12 cellular contexts compared by ENCODE assay signal in the genomic region with DNA sequence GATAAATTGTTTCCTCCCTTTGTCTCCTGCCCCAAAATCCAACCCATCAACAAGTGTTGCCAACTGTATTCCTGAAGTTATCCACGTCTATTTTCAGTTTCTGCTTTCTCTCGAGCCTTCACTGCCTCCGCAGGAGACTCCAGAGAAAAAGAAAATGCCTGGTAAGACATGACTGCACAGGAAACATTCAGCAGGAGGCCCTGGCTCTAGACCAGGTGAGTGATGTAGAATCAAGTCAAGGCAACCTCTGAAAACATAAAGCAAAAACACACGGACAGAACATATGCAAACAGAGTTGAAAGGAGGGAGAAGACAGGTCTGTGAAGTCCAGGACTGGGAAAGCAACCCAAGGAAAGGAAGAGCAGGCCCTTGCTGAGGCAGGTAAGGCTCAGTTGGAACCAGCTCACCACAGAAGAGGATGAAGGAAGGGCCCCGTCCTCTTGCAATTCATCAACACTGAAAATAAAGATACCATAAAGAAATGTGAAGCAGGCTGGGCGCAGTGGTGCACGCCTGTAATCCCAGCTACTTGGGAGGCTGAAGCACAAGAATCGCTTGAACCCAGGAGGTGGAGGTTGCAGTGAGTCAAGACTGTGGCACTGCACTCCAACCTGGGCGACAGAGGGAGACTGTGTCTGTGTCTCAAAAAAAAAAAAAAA. TPM values are rescaled to one million over a fixed set of nuclear protein-coding genes. Genes with fewer than 3 reads are reported as not detected.
DNase-seq lines count a peak whose midpoint lies in the region; ATAC-seq and TF ChIP-seq lines count a peak whose summit lies in the region.
"Had no signal": no experiment of that assay in that cellular context is flagged by ENCODE, and none has a peak within 500 bp of the region (broad histone marks: within the 10 kb centered on the region; RNA-seq: fewer than 3 reads in every experiment).

No MANE protein-coding gene starts in this region.

- H3K9me3 Mint-ChIP-seq in Caco-2 (ENCODE audit: unreplicated experiment) = no peaks in the 10 kb centered on the region
- H3K9me3 Mint-ChIP-seq in activated T-cell treated with anti-CD3 and anti-CD28 coated beads, Interleukin-2, amount 50 U/mL, for 72 hours = no peaks in the 10 kb centered on the region

- no peaks in the 10 kb centered on the region for H3K4me1 ChIP-seq in Caco-2
- peaks cover 0 to 33% (median 14%) of the 10 kb centered on the region in 3 donors for H3K4me1 ChIP-seq in esophagus squamous epithelium

- peak; percentile 24 to 50 for ATAC-seq in activated T-cell treated with anti-CD3 and anti-CD28 coated beads, Interleukin-2, amount 50 U/mL, for 72 hours (replicated peaks in 1 of 2)
- no peak for ATAC-seq in omental fat pad (ENCODE audit: low FRiP score)
- ATAC-seq in GM18868 (IDR thresholded peaks at IDR 0.05; ENCODE audit: unreplicated experiment) = no peak

- WGBS in esophagus squamous epithelium, 2 donors = 20 to 27% methylated on average over 9 of the region's 9 CpGs
- WGBS in lower leg skin, 2 donors = 40 to 42% methylated on average over 9 of the region's 9 CpGs

- H3K27me3 Mint-ChIP-seq in Caco-2 (ENCODE audit: insufficient read depth, unreplicated experiment) = no peaks in the 10 kb centered on the region
- no peaks in the 10 kb centered on the region for H3K27me3 Mint-ChIP-seq in activated T-cell treated with anti-CD3 and anti-CD28 coated beads, Interleukin-2, amount 50 U/mL, for 72 hours (ENCODE audit: low read depth)
- H3K27me3 Mint-ChIP-seq: progenitor cell of endocrine pancreas had no signal

- CTCF ChIA-PET in AG04450 (lab: Charles Lee) (interaction anchor here (0.6 to 1.5 kb wide), 2 partner anchors 9 to 23 kb away, joined by 4 read pairs; partner anchors contain the start of genes NOL9 and TAS1R1), Caco-2 (lab: Charles Lee) (no interaction called here)

- intact Hi-C loops in Caco-2 (cut with micrococcal nuclease; ENCODE audit: unreplicated experiment) (no loop called here), esophagus squamous epithelium (cut with DNase I) (no loop called here), lower leg skin (cut with DNase I; ENCODE audit: low total_unique reads) (no loop called here)

- no peak for TF ChIP-seq POLR2A in esophagus squamous epithelium (IDR thresholded peaks at IDR 0.05)
- TF ChIP-seq POLR2A in lower leg skin (IDR thresholded peaks at IDR 0.05) = no peak

- POLR2A ChIA-PET in AG04450 (lab: Yijun Ruan, JAX) (no interaction called here), Caco-2 (lab: Charles Lee) (no interaction called here)

- no peak overlapping the region for H3K4me3 Mint-ChIP-seq in Caco-2 (ENCODE audit: unreplicated experiment)
- H3K4me3 Mint-ChIP-seq in activated T-cell treated with anti-CD3 and anti-CD28 coated beads, Interleukin-2, amount 50 U/mL, for 72 hours = peak overlapping the region; percentile 17 to 25

- H3K27me3 ChIP-seq in AG04450 (ENCODE audit: control insufficient read depth, insufficient read depth, low read length) (no peaks in the 10 kb centered on the region), Caco-2 (replicated peaks; ENCODE audit: control insufficient read depth, insufficient read depth, low read length) (no peaks in the 10 kb centered on the region), esophagus squamous epithelium (no peaks in the 10 kb centered on the region)

- DNase-seq in AG04450 (ENCODE audit: low read depth, low spot score) (no peak), Caco-2 (no peak), esophagus squamous epithelium (lab: John Stamatoyannopoulos, UW) (no peak), omental fat pad (ENCODE audit: low spot score) (no peak), DMS114 treated with DMSO at 0.1 percent for 48 hours (lab: John Stamatoyannopoulos, UW; ENCODE audit: unreplicated experiment) (no peak), lower leg skin (ENCODE audit: low spot score in 2 of 2) (no peak)
- DNase-seq in activated T-cell treated with anti-CD3 and anti-CD28 coated beads, Interleukin-2, amount 50 U/mL, for 72 hours = no peak
- DNase-seq: Calu3, NCI-H2081 treated with DMSO at 0.1 percent for 48 hours had no signal

- H3K4me3 ChIP-seq in AG04450 (ENCODE audit: low read depth, low read length) (no peak overlapping the region), Caco-2 (ENCODE audit: low read depth, low read length) (no peak overlapping the region), esophagus squamous epithelium (no peak overlapping the region), lower leg skin (ENCODE audit: low read depth, poor library complexity, severe bottlenecking) (no peak overlapping the region)

- H3K9me3 ChIP-seq in AG04450 (ENCODE audit: control insufficient read depth, insufficient read depth, low read length) = no peaks in the 10 kb centered on the region
- no peaks in the 10 kb centered on the region for H3K9me3 ChIP-seq in Caco-2
- no peaks in the 10 kb centered on the region for H3K9me3 ChIP-seq in esophagus squamous epithelium

- H3K36me3 Mint-ChIP-seq in Caco-2 (ENCODE audit: insufficient read depth, unreplicated experiment) = peaks cover 60% of the 10 kb centered on the region
- peaks cover 5 to 30% of the 10 kb centered on the region in 2 donors for H3K36me3 Mint-ChIP-seq in activated T-cell treated with anti-CD3 and anti-CD28 coated beads, Interleukin-2, amount 50 U/mL, for 72 hours (ENCODE audit: insufficient read depth in 2 of 2)

- no peaks in the 10 kb centered on the region for H3K4me1 Mint-ChIP-seq in Caco-2 (ENCODE audit: low read depth, unreplicated experiment)
- peaks cover 32% of the 10 kb centered on the region for H3K4me1 Mint-ChIP-seq in activated T-cell treated with anti-CD3 and anti-CD28 coated beads, Interleukin-2, amount 50 U/mL, for 72 hours (ENCODE audit: low read depth)

- BruUV-seq in Caco-2 (replicated peaks; lab: Mats Ljungman, UMichigan) = TSS peak; percentile 7

- no peaks in the 10 kb centered on the region; the same call in none of the 2 replicates for H3K36me3 ChIP-seq in Caco-2 (ENCODE audit: control insufficient read depth, insufficient read depth, low read length)
- peaks cover 5 to 100% (median 41%) of the 10 kb centered on the region in 3 donors for H3K36me3 ChIP-seq in esophagus squamous epithelium

- H3K27ac ChIP-seq in AG04450 (ENCODE audit: low read depth, low read length) (peak overlapping the region; percentile 11), esophagus squamous epithelium (peak overlapping the region in 3 of 4 donors; percentile 41 to 59 (median 59))

- H3K27ac Mint-ChIP-seq in Caco-2 (ENCODE audit: unreplicated experiment) = no peak overlapping the region
- H3K27ac Mint-ChIP-seq in activated T-cell treated with anti-CD3 and anti-CD28 coated beads, Interleukin-2, amount 50 U/mL, for 72 hours = peak overlapping the region; percentile 82
- H3K27ac Mint-ChIP-seq: progenitor cell of endocrine pancreas had no signal

- TF ChIP-seq CTCF in AG04450 (IDR thresholded peaks at IDR 0.05; ENCODE audit: low read depth, low read length) = no peak
- TF ChIP-seq CTCF in Caco-2 (IDR thresholded peaks at IDR 0.05; ENCODE audit: insufficient read depth in 1 of 2, low read depth in 1 of 2, low read length in 1 of 2, severe bottlenecking in 1 of 2, unreplicated experiment in 1 of 2) = no peak
- no peak for TF ChIP-seq CTCF in esophagus squamous epithelium (IDR thresholded peaks at IDR 0.05)
- no peak for TF ChIP-seq CTCF in omental fat pad (IDR thresholded peaks at IDR 0.05)
- TF ChIP-seq CTCF in lower leg skin (IDR thresholded peaks at IDR 0.05) = no peak

RNA-seq across cellular contexts. Expression of gene NOL9, which starts 8.9 kb away (rescaled TPM):
- 17.9 and 23.6 TPM in 2 replicates for polyA plus RNA-seq in AG04450 (2011; rRNA removed)
- 23.0 and 31.2 TPM in 2 replicates for polyA minus RNA-seq in AG04450 (2011; rRNA and poly(A)+ RNA removed)
- 33.6 and 37.3 TPM in 2 replicates for total RNA-seq in Caco-2 (2022)
- 10 to 100 TPM; 35.8 to 42.3 TPM for total RNA-seq in activated T-cell treated with anti-CD3 and anti-CD28 coated beads, Interleukin-2, amount 50 U/mL, for 72 hours
- 10 to 100 TPM; 13.0 to 36.4 (median 22.3) TPM for total RNA-seq in esophagus squamous epithelium
- total RNA-seq in omental fat pad = 10 to 100 TPM; 18.2 to 45.2 (median 24.7) TPM
- 10 to 100 TPM; 13.1 to 35.9 (median 23.3) TPM for total RNA-seq in lower leg skin

RNA-seq across cellular contexts. Expression of gene TAS1R1, which starts 9.7 kb away (rescaled TPM):
- polyA plus RNA-seq in AG04450 (2011; rRNA removed) = 0.05 TPM in 2 replicates
- polyA minus RNA-seq in AG04450 (2011; rRNA and poly(A)+ RNA removed) = not detected in 2 replicates
- not detected in 2 replicates for total RNA-seq in Caco-2 (2022)
- total RNA-seq in activated T-cell treated with anti-CD3 and anti-CD28 coated beads, Interleukin-2, amount 50 U/mL, for 72 hours = not detected
- total RNA-seq in esophagus squamous epithelium = not detected
- under 1 TPM in 1 of 4 donors, not detected in 3; 0.19 TPM for total RNA-seq in omental fat pad
- total RNA-seq in lower leg skin = under 1 TPM in 2 of 4 donors, not detected in 2; 0.27 to 0.39 TPM
- total RNA-seq: Calu3, dermis microvascular lymphatic vessel endothelial cell, progenitor cell of endocrine pancreas had no signal

RNA-seq across cellular contexts. Expression of gene ZBTB48, which starts 34.4 kb away (rescaled TPM):
- 7.5 and 8.8 TPM in 2 replicates for polyA plus RNA-seq in AG04450 (2011; rRNA removed)
- polyA minus RNA-seq in AG04450 (2011; rRNA and poly(A)+ RNA removed) = 16.8 and 26.3 TPM in 2 replicates
- total RNA-seq in Caco-2 (2022) = 22.5 and 24.8 TPM in 2 replicates
- 10 to 100 TPM; 39.2 to 50.6 TPM for total RNA-seq in activated T-cell treated with anti-CD3 and anti-CD28 coated beads, Interleukin-2, amount 50 U/mL, for 72 hours
- total RNA-seq in esophagus squamous epithelium = 10 to 100 TPM in 3 of 4 donors, 1 to 10 TPM in 1; 7.2 to 26.0 (median 16.0) TPM
- total RNA-seq in omental fat pad = 10 to 100 TPM in 3 of 4 donors, 1 to 10 TPM in 1; 9.9 to 19.2 (median 13.4) TPM
- total RNA-seq in lower leg skin = 10 to 100 TPM; 31.6 to 40.4 (median 34.8) TPM

RNA-seq across cellular contexts. Expression of gene PLEKHG5, which starts 53.9 kb away (rescaled TPM):
- 4.2 and 5.4 TPM in 2 replicates for polyA plus RNA-seq in AG04450 (2011; rRNA removed)
- 4.5 and 5.0 TPM in 2 replicates for polyA minus RNA-seq in AG04450 (2011; rRNA and poly(A)+ RNA removed)
- total RNA-seq in Caco-2 (2022) (11.6 and 12.2 TPM in 2 replicates), esophagus squamous epithelium (10 to 100 TPM; 24.3 to 37.8 (median 32.6) TPM), omental fat pad (10 to 100 TPM in 1 of 4 donors, 1 to 10 TPM in 3; 6.6 to 24.6 (median 7.9) TPM), lower leg skin (100 to 1,000 TPM in 2 of 4 donors, 10 to 100 TPM in 2; 72.5 to 170 (median 99.8) TPM)
- total RNA-seq in activated T-cell treated with anti-CD3 and anti-CD28 coated beads, Interleukin-2, amount 50 U/mL, for 72 hours = 1 to 10 TPM; 2.6 to 3.2 TPM

RNA-seq across cellular contexts. Expression of gene KLHL21, which starts 57.3 kb away (rescaled TPM):
- polyA plus RNA-seq in AG04450 (2011; rRNA removed) = 11.7 and 12.8 TPM in 2 replicates
- 15.6 and 16.0 TPM in 2 replicates for polyA minus RNA-seq in AG04450 (2011; rRNA and poly(A)+ RNA removed)
- total RNA-seq in Caco-2 (2022) (21.6 and 22.4 TPM in 2 replicates), esophagus squamous epithelium (10 to 100 TPM; 45.9 to 68.1 (median 55.1) TPM), omental fat pad (10 to 100 TPM; 48.3 to 98.5 (median 57.0) TPM), lower leg skin (100 to 1,000 TPM in 3 of 4 donors, 10 to 100 TPM in 1; 89.6 to 147 (median 130) TPM)
- total RNA-seq in activated T-cell treated with anti-CD3 and anti-CD28 coated beads, Interleukin-2, amount 50 U/mL, for 72 hours = 10 to 100 TPM; 24.2 to 26.1 TPM

Comparison
In these comparisons a context has a peak if more than half of its experiments do, and no peak if none do; other contexts are left out.
1. ATAC-seq: peak in activated T-cell treated with anti-CD3 and anti-CD28 coated beads, Interleukin-2, amount 50 U/mL, for 72 hours (2 of 2); none in omental fat pad (single experiment) and GM18868 (single experiment).